Comparison of ENCODE assay signal across 1 cellular context in the genomic region with DNA sequence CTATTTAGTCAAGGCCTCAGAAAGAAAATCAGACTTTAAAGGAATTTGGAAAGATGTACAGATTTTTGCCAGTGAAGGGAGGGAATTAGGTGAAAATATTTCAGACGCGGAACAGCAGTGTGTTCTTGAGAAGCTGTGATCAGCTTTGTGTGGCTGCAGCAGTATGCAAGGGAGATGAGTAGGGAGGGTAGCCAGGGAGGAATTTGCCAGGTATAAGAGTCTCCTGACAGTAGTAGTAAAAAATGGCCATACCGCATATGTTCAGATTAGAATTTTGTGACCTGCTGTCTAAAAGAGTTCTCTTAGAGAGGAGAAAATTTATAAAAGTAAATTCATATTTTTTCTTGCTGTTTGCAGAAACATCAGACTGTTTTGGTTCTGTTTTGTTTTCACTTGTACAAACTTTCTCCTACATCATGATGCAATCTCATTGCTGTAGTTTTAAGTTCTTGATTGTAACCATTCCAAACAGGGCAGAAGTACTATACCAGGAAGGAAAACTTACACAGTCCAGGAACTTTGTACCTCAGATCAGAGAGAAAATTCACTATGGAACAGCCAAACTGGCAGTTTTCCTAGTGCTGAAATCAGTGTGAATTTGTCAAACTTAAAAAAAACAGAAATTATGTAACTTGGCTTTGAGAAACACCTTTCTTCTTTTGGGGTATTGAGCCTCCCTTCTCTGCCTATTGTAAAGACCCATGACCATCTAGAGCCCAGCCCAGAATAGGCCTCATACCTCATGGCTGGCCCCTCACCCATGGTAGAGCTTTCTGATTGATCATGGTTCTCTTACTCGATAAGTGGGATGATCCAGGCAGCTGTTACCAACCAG.
TF ChIP-seq lines count a peak whose summit lies in the region.

No MANE protein-coding gene starts in this region.

TF ChIP-seq in HepG2, 621 proteins besides CTCF, POLR2A, EP300 and RAD21 (continued from another document and continues in another):
- no peak for TF ChIP-seq ZNF652 (CRISPR knock-in tag; IDR thresholded peaks at IDR 0.05; ENCODE audit: borderline replicate concordance, low read depth)
- TF ChIP-seq YY1 (IDR thresholded peaks at IDR 0.05; ENCODE audit: insufficient read depth, insufficient replicate concordance, low read depth, low read length), result no peak
- TF ChIP-seq ZNF230 (CRISPR knock-in tag; IDR thresholded peaks at IDR 0.05), result no peak
- TF ChIP-seq, protein P1, sequence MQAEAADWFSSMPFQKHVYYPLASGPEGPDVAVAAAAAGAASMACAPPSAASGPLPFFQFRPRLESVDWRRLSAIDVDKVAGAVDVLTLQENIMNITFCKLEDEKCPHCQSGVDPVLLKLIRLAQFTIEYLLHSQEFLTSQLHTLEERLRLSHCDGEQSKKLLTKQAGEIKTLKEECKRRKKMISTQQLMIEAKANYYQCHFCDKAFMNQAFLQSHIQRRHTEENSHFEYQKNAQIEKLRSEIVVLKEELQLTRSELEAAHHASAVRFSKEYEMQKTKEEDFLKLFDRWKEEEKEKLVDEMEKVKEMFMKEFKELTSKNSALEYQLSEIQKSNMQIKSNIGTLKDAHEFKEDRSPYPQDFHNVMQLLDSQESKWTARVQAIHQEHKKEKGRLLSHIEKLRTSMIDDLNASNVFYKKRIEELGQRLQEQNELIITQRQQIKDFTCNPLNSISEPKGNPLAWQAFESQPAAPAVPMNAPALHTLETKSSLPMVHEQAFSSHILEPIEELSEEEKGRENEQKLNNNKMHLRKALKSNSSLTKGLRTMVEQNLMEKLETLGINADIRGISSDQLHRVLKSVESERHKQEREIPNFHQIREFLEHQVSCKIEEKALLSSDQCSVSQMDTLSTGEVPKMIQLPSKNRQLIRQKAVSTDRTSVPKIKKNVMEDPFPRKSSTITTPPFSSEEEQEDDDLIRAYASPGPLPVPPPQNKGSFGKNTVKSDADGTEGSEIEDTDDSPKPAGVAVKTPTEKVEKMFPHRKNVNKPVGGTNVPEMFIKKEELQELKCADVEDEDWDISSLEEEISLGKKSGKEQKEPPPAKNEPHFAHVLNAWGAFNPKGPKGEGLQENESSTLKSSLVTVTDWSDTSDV (CRISPR knock-in tag; IDR thresholded peaks at IDR 0.05), result no peak
- TF ChIP-seq, protein P2, sequence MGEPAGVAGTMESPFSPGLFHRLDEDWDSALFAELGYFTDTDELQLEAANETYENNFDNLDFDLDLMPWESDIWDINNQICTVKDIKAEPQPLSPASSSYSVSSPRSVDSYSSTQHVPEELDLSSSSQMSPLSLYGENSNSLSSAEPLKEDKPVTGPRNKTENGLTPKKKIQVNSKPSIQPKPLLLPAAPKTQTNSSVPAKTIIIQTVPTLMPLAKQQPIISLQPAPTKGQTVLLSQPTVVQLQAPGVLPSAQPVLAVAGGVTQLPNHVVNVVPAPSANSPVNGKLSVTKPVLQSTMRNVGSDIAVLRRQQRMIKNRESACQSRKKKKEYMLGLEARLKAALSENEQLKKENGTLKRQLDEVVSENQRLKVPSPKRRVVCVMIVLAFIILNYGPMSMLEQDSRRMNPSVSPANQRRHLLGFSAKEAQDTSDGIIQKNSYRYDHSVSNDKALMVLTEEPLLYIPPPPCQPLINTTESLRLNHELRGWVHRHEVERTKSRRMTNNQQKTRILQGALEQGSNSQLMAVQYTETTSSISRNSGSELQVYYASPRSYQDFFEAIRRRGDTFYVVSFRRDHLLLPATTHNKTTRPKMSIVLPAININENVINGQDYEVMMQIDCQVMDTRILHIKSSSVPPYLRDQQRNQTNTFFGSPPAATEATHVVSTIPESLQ (CRISPR knock-in tag; conservative IDR thresholded peaks at IDR 0.05), result no peak
- peak; percentile 60 for TF ChIP-seq THAP11 (CRISPR knock-in tag; IDR thresholded peaks at IDR 0.05)
- TF ChIP-seq ZNF547 (CRISPR knock-in tag; IDR thresholded peaks at IDR 0.05), result no peak
- peak; percentile 59 for TF ChIP-seq ISL2 (CRISPR knock-in tag; IDR thresholded peaks at IDR 0.05)
- TF ChIP-seq XBP1 (CRISPR knock-in tag; IDR thresholded peaks at IDR 0.05), result 0 out of 2 replicates have a peak, but pooled peaks have one; percentile 27
- TF ChIP-seq ZNF431 (CRISPR knock-in tag; IDR thresholded peaks at IDR 0.05; ENCODE audit: borderline replicate concordance, low read depth), result no peak
- TF ChIP-seq FOXM1 (CRISPR knock-in tag; IDR thresholded peaks at IDR 0.05), result no peak
- no peak for TF ChIP-seq CREB1 (IDR thresholded peaks at IDR 0.05)
- TF ChIP-seq CREB1 (CRISPR knock-in tag; IDR thresholded peaks at IDR 0.05), result 0 out of 2 replicates have a peak, but pooled peaks have one; percentile 36
- TF ChIP-seq, protein P3, sequence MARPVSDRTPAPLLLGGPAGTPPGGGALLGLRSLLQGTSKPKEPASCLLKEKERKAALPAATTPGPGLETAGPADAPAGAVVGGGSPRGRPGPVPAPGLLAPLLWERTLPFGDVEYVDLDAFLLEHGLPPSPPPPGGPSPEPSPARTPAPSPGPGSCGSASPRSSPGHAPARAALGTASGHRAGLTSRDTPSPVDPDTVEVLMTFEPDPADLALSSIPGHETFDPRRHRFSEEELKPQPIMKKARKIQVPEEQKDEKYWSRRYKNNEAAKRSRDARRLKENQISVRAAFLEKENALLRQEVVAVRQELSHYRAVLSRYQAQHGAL (CRISPR knock-in tag; IDR thresholded peaks at IDR 0.05; ENCODE audit: not compliant biosample characterization), result no peak
- 0 out of 2 replicates have a peak, but pooled peaks have one; percentile 23 for TF ChIP-seq TBX2 (CRISPR knock-in tag; IDR thresholded peaks at IDR 0.05; ENCODE audit: borderline replicate concordance)
- peak; percentile 97 for TF ChIP-seq ELF3 (CRISPR knock-in tag; IDR thresholded peaks at IDR 0.05)
- TF ChIP-seq ZSCAN30 (CRISPR knock-in tag; IDR thresholded peaks at IDR 0.05), result no peak
- TF ChIP-seq SIN3B (IDR thresholded peaks at IDR 0.05; ENCODE audit: low read length), result no peak
- TF ChIP-seq ZNF572 (CRISPR knock-in tag; IDR thresholded peaks at IDR 0.05), result no peak
- no peak for TF ChIP-seq ZNF17 (CRISPR knock-in tag; IDR thresholded peaks at IDR 0.05)
- TF ChIP-seq KLF16 (CRISPR knock-in tag; IDR thresholded peaks at IDR 0.05), result peak in 1 of 2 experiments; percentile 53; a peak in 1 of 4 replicates
- TF ChIP-seq, protein P4, sequence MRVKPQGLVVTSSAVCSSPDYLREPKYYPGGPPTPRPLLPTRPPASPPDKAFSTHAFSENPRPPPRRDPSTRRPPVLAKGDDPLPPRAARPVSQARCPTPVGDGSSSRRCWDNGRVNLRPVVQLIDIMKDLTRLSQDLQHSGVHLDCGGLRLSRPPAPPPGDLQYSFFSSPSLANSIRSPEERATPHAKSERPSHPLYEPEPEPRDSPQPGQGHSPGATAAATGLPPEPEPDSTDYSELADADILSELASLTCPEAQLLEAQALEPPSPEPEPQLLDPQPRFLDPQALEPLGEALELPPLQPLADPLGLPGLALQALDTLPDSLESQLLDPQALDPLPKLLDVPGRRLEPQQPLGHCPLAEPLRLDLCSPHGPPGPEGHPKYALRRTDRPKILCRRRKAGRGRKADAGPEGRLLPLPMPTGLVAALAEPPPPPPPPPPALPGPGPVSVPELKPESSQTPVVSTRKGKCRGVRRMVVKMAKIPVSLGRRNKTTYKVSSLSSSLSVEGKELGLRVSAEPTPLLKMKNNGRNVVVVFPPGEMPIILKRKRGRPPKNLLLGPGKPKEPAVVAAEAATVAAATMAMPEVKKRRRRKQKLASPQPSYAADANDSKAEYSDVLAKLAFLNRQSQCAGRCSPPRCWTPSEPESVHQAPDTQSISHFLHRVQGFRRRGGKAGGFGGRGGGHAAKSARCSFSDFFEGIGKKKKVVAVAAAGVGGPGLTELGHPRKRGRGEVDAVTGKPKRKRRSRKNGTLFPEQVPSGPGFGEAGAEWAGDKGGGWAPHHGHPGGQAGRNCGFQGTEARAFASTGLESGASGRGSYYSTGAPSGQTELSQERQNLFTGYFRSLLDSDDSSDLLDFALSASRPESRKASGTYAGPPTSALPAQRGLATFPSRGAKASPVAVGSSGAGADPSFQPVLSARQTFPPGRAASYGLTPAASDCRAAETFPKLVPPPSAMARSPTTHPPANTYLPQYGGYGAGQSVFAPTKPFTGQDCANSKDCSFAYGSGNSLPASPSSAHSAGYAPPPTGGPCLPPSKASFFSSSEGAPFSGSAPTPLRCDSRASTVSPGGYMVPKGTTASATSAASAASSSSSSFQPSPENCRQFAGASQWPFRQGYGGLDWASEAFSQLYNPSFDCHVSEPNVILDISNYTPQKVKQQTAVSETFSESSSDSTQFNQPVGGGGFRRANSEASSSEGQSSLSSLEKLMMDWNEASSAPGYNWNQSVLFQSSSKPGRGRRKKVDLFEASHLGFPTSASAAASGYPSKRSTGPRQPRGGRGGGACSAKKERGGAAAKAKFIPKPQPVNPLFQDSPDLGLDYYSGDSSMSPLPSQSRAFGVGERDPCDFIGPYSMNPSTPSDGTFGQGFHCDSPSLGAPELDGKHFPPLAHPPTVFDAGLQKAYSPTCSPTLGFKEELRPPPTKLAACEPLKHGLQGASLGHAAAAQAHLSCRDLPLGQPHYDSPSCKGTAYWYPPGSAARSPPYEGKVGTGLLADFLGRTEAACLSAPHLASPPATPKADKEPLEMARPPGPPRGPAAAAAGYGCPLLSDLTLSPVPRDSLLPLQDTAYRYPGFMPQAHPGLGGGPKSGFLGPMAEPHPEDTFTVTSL (CRISPR knock-in tag; IDR thresholded peaks at IDR 0.05; ENCODE audit: borderline replicate concordance), result peak; percentile 92; the same call in 1 of the 2 replicates
- no peak for TF ChIP-seq CCDC6 (CRISPR knock-in tag; IDR thresholded peaks at IDR 0.05)
- TF ChIP-seq, protein P5, sequence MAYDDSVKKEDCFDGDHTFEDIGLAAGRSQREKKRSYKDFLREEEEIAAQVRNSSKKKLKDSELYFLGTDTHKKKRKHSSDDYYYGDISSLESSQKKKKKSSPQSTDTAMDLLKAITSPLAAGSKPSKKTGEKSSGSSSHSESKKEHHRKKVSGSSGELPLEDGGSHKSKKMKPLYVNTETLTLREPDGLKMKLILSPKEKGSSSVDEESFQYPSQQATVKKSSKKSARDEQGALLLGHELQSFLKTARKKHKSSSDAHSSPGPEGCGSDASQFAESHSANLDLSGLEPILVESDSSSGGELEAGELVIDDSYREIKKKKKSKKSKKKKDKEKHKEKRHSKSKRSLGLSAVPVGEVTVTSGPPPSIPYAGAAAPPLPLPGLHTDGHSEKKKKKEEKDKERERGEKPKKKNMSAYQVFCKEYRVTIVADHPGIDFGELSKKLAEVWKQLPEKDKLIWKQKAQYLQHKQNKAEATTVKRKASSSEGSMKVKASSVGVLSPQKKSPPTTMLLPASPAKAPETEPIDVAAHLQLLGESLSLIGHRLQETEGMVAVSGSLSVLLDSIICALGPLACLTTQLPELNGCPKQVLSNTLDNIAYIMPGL (CRISPR knock-in tag; IDR thresholded peaks at IDR 0.05; ENCODE audit: borderline replicate concordance in 1 of 2, low read depth in 1 of 2), result peak in 1 of 2 experiments; percentile 28; a peak in 1 of 4 replicates
- TF ChIP-seq ZFYVE20 (CRISPR knock-in tag; IDR thresholded peaks at IDR 0.05; ENCODE audit: borderline replicate concordance, low read depth), result no peak
- TF ChIP-seq HOXA3 (CRISPR knock-in tag; IDR thresholded peaks at IDR 0.05), result no peak
- no peak for TF ChIP-seq CBX5 (CRISPR knock-in tag; IDR thresholded peaks at IDR 0.05; ENCODE audit: borderline replicate concordance)
- 0 out of 2 replicates have a peak, but pooled peaks have one; percentile 52 for TF ChIP-seq ERF (CRISPR knock-in tag; IDR thresholded peaks at IDR 0.05)
- TF ChIP-seq NR1H2 (CRISPR knock-in tag; IDR thresholded peaks at IDR 0.05; ENCODE audit: borderline replicate concordance, low read depth), result no peak
- TF ChIP-seq, protein P6, sequence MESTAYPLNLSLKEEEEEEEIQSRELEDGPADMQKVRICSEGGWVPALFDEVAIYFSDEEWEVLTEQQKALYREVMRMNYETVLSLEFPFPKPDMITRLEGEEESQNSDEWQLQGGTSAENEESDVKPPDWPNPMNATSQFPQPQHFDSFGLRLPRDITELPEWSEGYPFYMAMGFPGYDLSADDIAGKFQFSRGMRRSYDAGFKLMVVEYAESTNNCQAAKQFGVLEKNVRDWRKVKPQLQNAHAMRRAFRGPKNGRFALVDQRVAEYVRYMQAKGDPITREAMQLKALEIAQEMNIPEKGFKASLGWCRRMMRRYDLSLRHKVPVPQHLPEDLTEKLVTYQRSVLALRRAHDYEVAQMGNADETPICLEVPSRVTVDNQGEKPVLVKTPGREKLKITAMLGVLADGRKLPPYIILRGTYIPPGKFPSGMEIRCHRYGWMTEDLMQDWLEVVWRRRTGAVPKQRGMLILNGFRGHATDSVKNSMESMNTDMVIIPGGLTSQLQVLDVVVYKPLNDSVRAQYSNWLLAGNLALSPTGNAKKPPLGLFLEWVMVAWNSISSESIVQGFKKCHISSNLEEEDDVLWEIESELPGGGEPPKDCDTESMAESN (CRISPR knock-in tag; conservative IDR thresholded peaks at IDR 0.05), result no peak
- no peak for TF ChIP-seq ZNF558 (CRISPR knock-in tag; IDR thresholded peaks at IDR 0.05; ENCODE audit: borderline replicate concordance)
- peak; percentile 74 for TF ChIP-seq NCOA2 (CRISPR knock-in tag; IDR thresholded peaks at IDR 0.05)
- TF ChIP-seq FOXO1 (CRISPR knock-in tag; IDR thresholded peaks at IDR 0.05), result peak; percentile 68; the same call in 1 of the 2 replicates
- TF ChIP-seq ZC3H4 (CRISPR knock-in tag; IDR thresholded peaks at IDR 0.05; ENCODE audit: borderline replicate concordance), result no peak
- TF ChIP-seq, protein P7, sequence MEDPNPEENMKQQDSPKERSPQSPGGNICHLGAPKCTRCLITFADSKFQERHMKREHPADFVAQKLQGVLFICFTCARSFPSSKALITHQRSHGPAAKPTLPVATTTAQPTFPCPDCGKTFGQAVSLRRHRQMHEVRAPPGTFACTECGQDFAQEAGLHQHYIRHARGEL (CRISPR knock-in tag; IDR thresholded peaks at IDR 0.05), result no peak
- TF ChIP-seq ZNF543 (CRISPR knock-in tag; IDR thresholded peaks at IDR 0.05), result no peak
- no peak for TF ChIP-seq ZNF20 (CRISPR knock-in tag; IDR thresholded peaks at IDR 0.05)
- 0 out of 2 replicates have a peak, but pooled peaks have one; percentile 30 for TF ChIP-seq ZNF564 (CRISPR knock-in tag; IDR thresholded peaks at IDR 0.05)
- TF ChIP-seq ZNF33A (CRISPR knock-in tag; IDR thresholded peaks at IDR 0.05; ENCODE audit: borderline replicate concordance), result no peak
- TF ChIP-seq, protein P8, sequence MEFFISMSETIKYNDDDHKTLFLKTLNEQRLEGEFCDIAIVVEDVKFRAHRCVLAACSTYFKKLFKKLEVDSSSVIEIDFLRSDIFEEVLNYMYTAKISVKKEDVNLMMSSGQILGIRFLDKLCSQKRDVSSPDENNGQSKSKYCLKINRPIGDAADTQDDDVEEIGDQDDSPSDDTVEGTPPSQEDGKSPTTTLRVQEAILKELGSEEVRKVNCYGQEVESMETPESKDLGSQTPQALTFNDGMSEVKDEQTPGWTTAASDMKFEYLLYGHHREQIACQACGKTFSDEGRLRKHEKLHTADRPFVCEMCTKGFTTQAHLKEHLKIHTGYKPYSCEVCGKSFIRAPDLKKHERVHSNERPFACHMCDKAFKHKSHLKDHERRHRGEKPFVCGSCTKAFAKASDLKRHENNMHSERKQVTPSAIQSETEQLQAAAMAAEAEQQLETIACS (CRISPR knock-in tag; IDR thresholded peaks at IDR 0.05), result no peak
- no peak for TF ChIP-seq ZSCAN22 (CRISPR knock-in tag; IDR thresholded peaks at IDR 0.05)
- no peak for TF ChIP-seq ZNF841 (CRISPR knock-in tag; IDR thresholded peaks at IDR 0.05; ENCODE audit: borderline replicate concordance)
- no peak for TF ChIP-seq EZH2 (conservative IDR thresholded peaks at IDR 0.05; ENCODE audit: low read depth, low read length)
- no peak for TF ChIP-seq ZSCAN21 (CRISPR knock-in tag; IDR thresholded peaks at IDR 0.05; ENCODE audit: borderline replicate concordance)
- TF ChIP-seq MEF2D (CRISPR knock-in tag; IDR thresholded peaks at IDR 0.05), result peak; percentile 47; the same call in 1 of the 2 replicates
